ENCODE assay signal across 8 cellular contexts in genomic region chr2:231926761-231927565, GRCh38. TPM values are rescaled to one million over a fixed set of nuclear protein-coding genes. Genes with fewer than 3 reads are reported as not detected.
DNase-seq lines count a peak whose midpoint lies in the region; ATAC-seq and TF ChIP-seq lines count a peak whose summit lies in the region.

No MANE protein-coding gene starts in this region.

- no peaks in the 10 kb centered on the region for H3K36me3 ChIP-seq in left lung

- peaks cover 49 to 86% of the 10 kb centered on the region in 2 donors for H3K27me3 ChIP-seq in left lung

- H3K4me3 Mint-ChIP-seq in brain, result peak overlapping the region; percentile 85 to 91 (median 88)
- peak overlapping the region; percentile 48 for H3K4me3 Mint-ChIP-seq in stimulated activated memory B cell treated with anti-CD40 and anti-IgM and Interleukin-4, amounts not matched to agents 10 μg/mL and 1 μg/mL and 100 μg/mL, for 72 hours

- peaks cover 54% of the 10 kb centered on the region for H3K4me1 Mint-ChIP-seq in brain
- peaks cover 25% of the 10 kb centered on the region for H3K4me1 Mint-ChIP-seq in stimulated activated memory B cell treated with anti-CD40 and anti-IgM and Interleukin-4, amounts not matched to agents 10 μg/mL and 1 μg/mL and 100 μg/mL, for 72 hours

- H3K9me3 ChIP-seq in left lung, result no peaks in the 10 kb centered on the region

- TF ChIP-seq CTCF in brain (conservative IDR thresholded peaks at IDR 0.05) (no peak), left lung (IDR thresholded peaks at IDR 0.05) (no peak)

- no peak overlapping the region for H3K4me3 ChIP-seq in left lung

- no peak overlapping the region for H3K27ac ChIP-seq in left lung

- ATAC-seq in left lung, result peak; percentile 26
- no peak for ATAC-seq in stimulated activated memory B cell treated with anti-CD40 and anti-IgM and Interleukin-4, amounts not matched to agents 10 μg/mL and 1 μg/mL and 100 μg/mL, for 72 hours
- ATAC-seq in HG03460 (IDR thresholded peaks at IDR 0.05; ENCODE audit: unreplicated experiment), result no peak
- ATAC-seq in HG03095 (IDR thresholded peaks at IDR 0.05; ENCODE audit: unreplicated experiment), result no peak

- peaks cover 60% of the 10 kb centered on the region for H3K27me3 Mint-ChIP-seq in brain
- peaks cover 76% of the 10 kb centered on the region for H3K27me3 Mint-ChIP-seq in stimulated activated memory B cell treated with anti-CD40 and anti-IgM and Interleukin-4, amounts not matched to agents 10 μg/mL and 1 μg/mL and 100 μg/mL, for 72 hours

- H3K36me3 Mint-ChIP-seq in brain, result no peaks in the 10 kb centered on the region
- no peaks in the 10 kb centered on the region for H3K36me3 Mint-ChIP-seq in stimulated activated memory B cell treated with anti-CD40 and anti-IgM and Interleukin-4, amounts not matched to agents 10 μg/mL and 1 μg/mL and 100 μg/mL, for 72 hours

- intact Hi-C loops in left lung (cut with DNase I), result loop anchor here (5.0 to 10.0 kb wide), 2 partner anchors 210 to 398 kb away; no protein-coding TSS in a partner anchor

- DNase-seq in DMS53 (lab: John Stamatoyannopoulos, UW) (peak; percentile 69), DMS53 treated with DMSO at 0.1 percent for 48 hours (lab: John Stamatoyannopoulos, UW; ENCODE audit: unreplicated experiment) (no peak), NCI-H1930 (lab: John Stamatoyannopoulos, UW) (peak; percentile 24 to 37), left lung (no peak)

- peak overlapping the region in 2 of 5 experiments; percentile 52 to 82 for H3K27ac Mint-ChIP-seq in brain
- H3K27ac Mint-ChIP-seq in stimulated activated memory B cell treated with anti-CD40 and anti-IgM and Interleukin-4, amounts not matched to agents 10 μg/mL and 1 μg/mL and 100 μg/mL, for 72 hours, result no peak overlapping the region

- H3K4me1 ChIP-seq in left lung, result peaks cover 13 to 25% of the 10 kb centered on the region in 2 donors

- H3K9me3 Mint-ChIP-seq in brain, result peaks cover 0 to 3% (median 0%) of the 10 kb centered on the region in 5 experiments
- H3K9me3 Mint-ChIP-seq in stimulated activated memory B cell treated with anti-CD40 and anti-IgM and Interleukin-4, amounts not matched to agents 10 μg/mL and 1 μg/mL and 100 μg/mL, for 72 hours, result no peaks in the 10 kb centered on the region

RNA-seq across cellular contexts. Expression of gene NPPC, which starts 0.8 kb away (rescaled TPM):
- polyA plus RNA-seq in brain (ENCODE audit: insufficient read depth, low read depth, low replicate concordance), result 0.66 TPM
- total RNA-seq in left lung, result not detected

RNA-seq across cellular contexts. Expression of gene DIS3L2, which starts 34.5 kb away (rescaled TPM):
- 14.8 TPM for polyA plus RNA-seq in brain (ENCODE audit: insufficient read depth, low read depth, low replicate concordance)
- 10 to 100 TPM; 25.2 to 32.3 TPM for total RNA-seq in left lung

Comparison
In these comparisons a context has a peak if more than half of its experiments do, and no peak if none do; other contexts are left out.
1. DNase-seq: peak in DMS53 (single experiment) and NCI-H1930 (2 of 2); none in DMS53 treated with DMSO at 0.1 percent for 48 hours (single experiment) and left lung (0 of 2).